ENCODE assay signal across 10 cellular contexts in genomic region chrX:47958943-47959342, GRCh38. TPM values are rescaled to one million over a fixed set of nuclear protein-coding genes. Genes with fewer than 3 reads are reported as not detected.
A peak's percentile ranks its signal among the peaks of the same experiment; 100 is the strongest.
DNase-seq lines count a peak whose midpoint lies in the region; ATAC-seq and TF ChIP-seq lines count a peak whose summit lies in the region.
"Had no signal": no experiment of that assay in that cellular context is flagged by ENCODE, and none has a peak within 500 bp of the region (broad histone marks: within the 10 kb centered on the region; RNA-seq: fewer than 3 reads in every experiment).

No MANE protein-coding gene starts in this region.

- H3K27me3 Mint-ChIP-seq in activated B cell treated with CpG ODN at 0.5 μM for 24 hours = no peaks in the 10 kb centered on the region

- H3K36me3 Mint-ChIP-seq in activated B cell treated with CpG ODN at 0.5 μM for 24 hours (ENCODE audit: low read depth) = no peaks in the 10 kb centered on the region

- WGBS in esophagus squamous epithelium, 2 donors = 17% methylated on average over 1 of the region's 2 CpGs; no CpG with 5 or more reads in 1 of the 2 donors

- H3K4me3 ChIP-seq in DND-41 (ENCODE audit: low read depth in 1 of 2, low read length in 2 of 2) (no peak overlapping the region), HFF-Myc (replicated peaks; ENCODE audit: low read depth, low read length) (no peak overlapping the region), esophagus squamous epithelium (no peak overlapping the region)

- CTCF ChIA-PET in activated B cell treated with CpG ODN at 0.5 μM for 24 hours (lab: Charles Lee) = no interaction called here

- H3K27me3 ChIP-seq in DND-41 (ENCODE audit: insufficient read depth, low read length, poor library complexity) (no peaks in the 10 kb centered on the region), esophagus squamous epithelium (no peaks in the 10 kb centered on the region)

- no peaks in the 10 kb centered on the region for H3K9me3 ChIP-seq in DND-41 (ENCODE audit: insufficient read depth, low read length, severe bottlenecking)
- no peaks in the 10 kb centered on the region for H3K9me3 ChIP-seq in esophagus squamous epithelium

- H3K27ac ChIP-seq in DND-41 (ENCODE audit: low read length) = no peak overlapping the region
- no peak overlapping the region for H3K27ac ChIP-seq in esophagus squamous epithelium

- no peak overlapping the region for H3K9ac ChIP-seq in DND-41 (ENCODE audit: low read depth, low read length)

- H2AFZ ChIP-seq in DND-41 (ENCODE audit: low read depth, low read length) = no peak overlapping the region

- H3K4me3 Mint-ChIP-seq in activated B cell treated with CpG ODN at 0.5 μM for 24 hours = no peak overlapping the region
- H3K4me3 Mint-ChIP-seq: natural killer cell had no signal

- no peaks in the 10 kb centered on the region for H3K79me2 ChIP-seq in DND-41 (ENCODE audit: insufficient read depth, low read length)

- ATAC-seq in DND-41 (ENCODE audit: insufficient read depth, low read depth) (peak; percentile 64; the same call in 2 of the 3 replicates), activated B cell treated with CpG ODN at 0.5 μM for 24 hours (ENCODE audit: low read depth) (peak; percentile 52), HG03108 (IDR thresholded peaks at IDR 0.05; ENCODE audit: unreplicated experiment) (no peak), GM21786 (IDR thresholded peaks at IDR 0.05; ENCODE audit: unreplicated experiment) (no peak)

- H3K9me3 Mint-ChIP-seq in activated B cell treated with CpG ODN at 0.5 μM for 24 hours = no peaks in the 10 kb centered on the region
- H3K9me3 Mint-ChIP-seq: natural killer cell had no signal

- no peak overlapping the region for H3K4me2 ChIP-seq in DND-41 (ENCODE audit: insufficient read depth, low read length)

- intact Hi-C loops in activated B cell treated with CpG ODN at 0.5 μM for 24 hours (cut with micrococcal nuclease) (no loop called here), esophagus squamous epithelium (cut with DNase I) (no loop called here)

- no peak overlapping the region for H3K27ac Mint-ChIP-seq in activated B cell treated with CpG ODN at 0.5 μM for 24 hours
- H3K27ac Mint-ChIP-seq: natural killer cell had no signal

- TF ChIP-seq POLR2A in esophagus squamous epithelium (IDR thresholded peaks at IDR 0.05) = no peak

- peaks cover 18% of the 10 kb centered on the region for H3K4me1 Mint-ChIP-seq in activated B cell treated with CpG ODN at 0.5 μM for 24 hours
- H3K4me1 Mint-ChIP-seq: natural killer cell had no signal

- DNase-seq in DND-41 (peak; percentile 12), HFF-Myc (ENCODE audit: extremely low read depth, low read depth) (no peak), activated B cell treated with CpG ODN at 0.5 μM for 24 hours (no peak), iris pigment epithelial cell (ENCODE audit: low read depth) (peak; percentile 26), esophagus squamous epithelium (lab: John Stamatoyannopoulos, UW) (no peak), NCI-H2029 treated with DMSO at 0.1 percent for 48 hours (lab: John Stamatoyannopoulos, UW) (no peak)
- DNase-seq: natural killer cell had no signal

- POLR2A ChIA-PET in activated B cell treated with CpG ODN at 0.5 μM for 24 hours (lab: Charles Lee) = no interaction called here

- H3K4me1 ChIP-seq in DND-41 (ENCODE audit: insufficient read depth, low read length) (no peaks in the 10 kb centered on the region), esophagus squamous epithelium (no peaks in the 10 kb centered on the region)

- H3K36me3 ChIP-seq in DND-41 (ENCODE audit: insufficient read depth, low read length) (no peaks in the 10 kb centered on the region), esophagus squamous epithelium (no peaks in the 10 kb centered on the region)

- TF ChIP-seq CTCF in DND-41 (IDR thresholded peaks at IDR 0.05; ENCODE audit: borderline replicate concordance, extremely low read depth, low read length, poor library complexity, severe bottlenecking) (peak; percentile 47), HFF-Myc (IDR thresholded peaks at IDR 0.05; ENCODE audit: low read depth, low read length, missing control alignments) (peak; percentile 9), activated B cell treated with CpG ODN at 0.5 μM for 24 hours (IDR thresholded peaks at IDR 0.05) (no peak), esophagus squamous epithelium (IDR thresholded peaks at IDR 0.05) (no peak)

- no peaks in the 10 kb centered on the region for H4K20me1 ChIP-seq in DND-41 (ENCODE audit: insufficient read depth, low read length)

RNA-seq across cellular contexts. Expression of gene ZNF182, which starts 44.8 kb away (rescaled TPM):
- total RNA-seq in activated B cell treated with CpG ODN at 0.5 μM for 24 hours (8.4 and 10.0 TPM in 2 replicates), esophagus squamous epithelium (1 to 10 TPM in 3 of 4 donors, under 1 TPM in 1; 0.80 to 3.2 (median 1.4) TPM)

RNA-seq across cellular contexts. Expression of gene SPACA5, which starts 47.8 kb away (rescaled TPM):
- total RNA-seq in activated B cell treated with CpG ODN at 0.5 μM for 24 hours = not detected in 2 replicates
- total RNA-seq in esophagus squamous epithelium = not detected
- total RNA-seq: HT1080, natural killer cell had no signal

Comparison
In these comparisons a context has a peak if more than half of its experiments do, and no peak if none do; other contexts are left out.
1. ATAC-seq: peak in DND-41 (single experiment) and activated B cell treated with CpG ODN at 0.5 μM for 24 hours (single experiment); none in HG03108 (single experiment) and GM21786 (single experiment).
2. DNase-seq: peak in DND-41 (single experiment) and iris pigment epithelial cell (single experiment); none in HFF-Myc (single experiment), activated B cell treated with CpG ODN at 0.5 μM for 24 hours (single experiment), esophagus squamous epithelium (single experiment) and NCI-H2029 treated with DMSO at 0.1 percent for 48 hours (single experiment).
3. CTCF ChIP-seq: peak in DND-41 (single experiment) and HFF-Myc (single experiment); none in activated B cell treated with CpG ODN at 0.5 μM for 24 hours (single experiment) and esophagus squamous epithelium (0 of 6).